Comparison of ENCODE assay signal across 23 cellular contexts in genomic region chr11:17472467-17472866, GRCh38. TPM values are rescaled to one million over a fixed set of nuclear protein-coding genes. Genes with fewer than 3 reads are reported as not detected.
"Had no signal": no experiment of that assay in that cellular context is flagged by ENCODE, and none has a peak within 500 bp of the region (broad histone marks: within the 10 kb centered on the region; RNA-seq: fewer than 3 reads in every experiment).

No MANE protein-coding gene starts in this region.

- DNase-seq: cortex of kidney; effector CD8-positive, alpha-beta T cell; gastrocnemius medialis; islet precursor cell; mucosa of descending colon; naive thymus-derived CD8-positive, alpha-beta T cell; pancreas; right lobe of liver; spleen; stimulated activated CD4-positive, alpha-beta T cell treated with anti-CD3 and anti-CD28 coated beads, Interleukin-15, amount 100 ng/mL, for 24 hours; stimulated activated CD4-positive, alpha-beta T cell treated with anti-CD3 and anti-CD28 coated beads, Interleukin-1b, Interleukin-23, amount 100 ng/mL, for 48 hours; stimulated activated CD4-positive, alpha-beta T cell treated with anti-CD3 and anti-CD28 coated beads, Interleukin-4, amount 100 ng/mL, for 24 hours; tibial artery; upper lobe of right lung had no signal

- ATAC-seq: esophagus mucosa; gastrocnemius medialis; left lobe of liver; mucosa of descending colon; naive thymus-derived CD8-positive, alpha-beta T cell; pancreas; right lobe of liver; stimulated activated memory B cell treated with anti-CD40 and anti-IgM and Interleukin-4, amounts not matched to agents 10 μg/mL and 1 μg/mL and 100 μg/mL, for 72 hours; upper lobe of right lung had no signal

- H3K36me3 ChIP-seq: gastrocnemius medialis, pancreas, prostate gland, right lobe of liver, spleen, tibial artery, upper lobe of right lung, vagina had no signal

- H3K9me3 Mint-ChIP-seq: naive thymus-derived CD8-positive, alpha-beta T cell; stimulated activated naive CD8-positive, alpha-beta T cell treated with anti-CD3 and anti-CD28 coated beads, Interleukin-15, Interleukin-2, amounts not matched to agents 100 ng/mL and 50 ng/mL, for 24 hours had no signal

- H3K27ac Mint-ChIP-seq: naive thymus-derived CD8-positive, alpha-beta T cell; stimulated activated memory B cell treated with anti-CD40 and anti-IgM and Interleukin-4, amounts not matched to agents 10 μg/mL and 1 μg/mL and 100 μg/mL, for 72 hours; stimulated activated naive CD8-positive, alpha-beta T cell treated with anti-CD3 and anti-CD28 coated beads, Interleukin-15, Interleukin-2, amounts not matched to agents 100 ng/mL and 50 ng/mL, for 24 hours had no signal

- H3K36me3 Mint-ChIP-seq: naive thymus-derived CD8-positive, alpha-beta T cell; stimulated activated memory B cell treated with anti-CD40 and anti-IgM and Interleukin-4, amounts not matched to agents 10 μg/mL and 1 μg/mL and 100 μg/mL, for 72 hours had no signal

- H3K4me3 Mint-ChIP-seq: naive thymus-derived CD8-positive, alpha-beta T cell; stimulated activated memory B cell treated with anti-CD40 and anti-IgM and Interleukin-4, amounts not matched to agents 10 μg/mL and 1 μg/mL and 100 μg/mL, for 72 hours; stimulated activated naive CD8-positive, alpha-beta T cell treated with anti-CD3 and anti-CD28 coated beads, Interleukin-15, Interleukin-2, amounts not matched to agents 100 ng/mL and 50 ng/mL, for 24 hours had no signal

- H3K4me3 ChIP-seq: dorsolateral prefrontal cortex, gastrocnemius medialis, mucosa of descending colon, pancreas, prostate gland, right lobe of liver, spleen, tibial artery, upper lobe of right lung, vagina had no signal

- H3K27me3 ChIP-seq: right lobe of liver, vagina had no signal

- H3K4me1 Mint-ChIP-seq: stimulated activated memory B cell treated with anti-CD40 and anti-IgM and Interleukin-4, amounts not matched to agents 10 μg/mL and 1 μg/mL and 100 μg/mL, for 72 hours had no signal

- H3K27ac ChIP-seq: gastrocnemius medialis, pancreas, prostate gland, right lobe of liver, spleen, tibial artery, upper lobe of right lung, vagina had no signal

RNA-seq across cellular contexts. Expression of gene ABCC8, which starts 4.2 kb away (rescaled TPM):
- total RNA-seq: esophagus mucosa; fibroblast of lung; naive thymus-derived CD8-positive, alpha-beta T cell; renal cortical epithelial cell had no signal
